Comparison of ENCODE assay signal across 8 cellular contexts in the genomic region with DNA sequence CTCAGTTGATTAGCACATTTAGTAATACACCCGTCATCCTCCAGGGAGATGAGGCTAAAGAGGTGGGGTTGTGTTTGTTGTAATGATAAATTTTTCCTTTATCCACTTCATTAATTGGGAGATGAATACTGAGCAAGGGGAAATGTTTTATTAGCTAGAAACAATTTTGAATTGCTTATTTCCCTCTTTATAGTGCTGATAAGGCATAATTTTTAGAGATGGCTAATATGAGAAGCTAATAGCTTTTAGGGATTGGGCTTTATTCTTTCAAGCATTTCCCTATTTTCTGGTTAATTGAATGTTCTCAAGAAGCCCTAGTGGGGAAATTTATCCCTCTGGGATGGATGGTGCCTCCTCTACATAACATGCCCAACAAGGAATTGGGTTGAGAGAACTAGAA.
"Had no signal": no experiment of that assay in that cellular context is flagged by ENCODE, and none has a peak within 500 bp of the region (broad histone marks: within the 10 kb centered on the region; RNA-seq: fewer than 3 reads in every experiment).

No MANE protein-coding gene starts in this region.

- FAIRE-seq: G401.6, GM12878, GM12891, GM12892, GM18507, GM19239 had no signal

- ATAC-seq: GM12878 had no signal

- DNase-seq: GDM1, GF-D8 had no signal

- H3K4me3 ChIP-seq: GM12878 had no signal
